Comparison of ENCODE assay signal across 18 cellular contexts in genomic region chr2:178395295-178395694, GRCh38. TPM values are rescaled to one million over a fixed set of nuclear protein-coding genes. Genes with fewer than 3 reads are reported as not detected.
DNase-seq lines count a peak whose midpoint lies in the region; ATAC-seq and TF ChIP-seq lines count a peak whose summit lies in the region.
"Had no signal": no experiment of that assay in that cellular context is flagged by ENCODE, and none has a peak within 500 bp of the region (broad histone marks: within the 10 kb centered on the region; RNA-seq: fewer than 3 reads in every experiment).

No MANE protein-coding gene starts in this region.

- CTCF ChIA-PET in HEK293 (lab: Yijun Ruan, JAX) = interaction anchor here (0.5 to 6.5 kb wide), 16 partner anchors 9 to 1295 kb away, joined by 3 to 61 read pairs (median 4); partner anchors contain the start of gene RBM45

- H3K4me1 Mint-ChIP-seq in immature natural killer cell = no peaks in the 10 kb centered on the region
- H3K4me1 Mint-ChIP-seq: B cell; CD4-positive, CD25-positive, alpha-beta regulatory T cell had no signal

- H3K4me1 ChIP-seq in HEK293 (ENCODE audit: control insufficient read depth, insufficient read depth, low read length) = no peaks in the 10 kb centered on the region
- H3K4me1 ChIP-seq: HAP-1 had no signal

- no peak overlapping the region for H3K4me3 Mint-ChIP-seq in immature natural killer cell
- H3K4me3 Mint-ChIP-seq: B cell; CD4-positive, CD25-positive, alpha-beta regulatory T cell; CD8-positive, alpha-beta T cell had no signal

- H3K27me3 Mint-ChIP-seq in immature natural killer cell (ENCODE audit: low read depth in 3 of 3) = peaks cover 0 to 2% (median 0%) of the 10 kb centered on the region in 3 donors
- H3K27me3 Mint-ChIP-seq: B cell had no signal

- H3K27ac ChIP-seq in HEK293 (ENCODE audit: extremely low read depth, low read depth, low read length) = no peak overlapping the region
- peak overlapping the region; percentile 79 for H3K27ac ChIP-seq in WERI-Rb-1
- H3K27ac ChIP-seq: 22Rv1, BLaER1, C4-2B had no signal

- H3K27ac Mint-ChIP-seq in immature natural killer cell = no peak overlapping the region
- H3K27ac Mint-ChIP-seq: B cell; CD4-positive, CD25-positive, alpha-beta regulatory T cell; CD8-positive, alpha-beta T cell had no signal

- no peaks in the 10 kb centered on the region for H3K36me3 Mint-ChIP-seq in immature natural killer cell
- H3K36me3 Mint-ChIP-seq: CD4-positive, CD25-positive, alpha-beta regulatory T cell; CD8-positive, alpha-beta T cell had no signal

- H3K9me3 ChIP-seq in HEK293 (ENCODE audit: control insufficient read depth, insufficient read depth, low read depth, low read length) (no peaks in the 10 kb centered on the region), WERI-Rb-1 (ENCODE audit: severe bottlenecking) (no peaks in the 10 kb centered on the region)
- H3K9me3 ChIP-seq: BLaER1, Caco-2, HAP-1 had no signal

- no peaks in the 10 kb centered on the region for H3K9me3 Mint-ChIP-seq in immature natural killer cell
- H3K9me3 Mint-ChIP-seq: CD4-positive, CD25-positive, alpha-beta regulatory T cell; CD8-positive, alpha-beta T cell had no signal

- DNase-seq in NCI-H82 (lab: John Stamatoyannopoulos, UW) (peak; percentile 20), NCI-H82 treated with DMSO at 0.1 percent for 48 hours (lab: John Stamatoyannopoulos, UW; ENCODE audit: unreplicated experiment) (no peak), WERI-Rb-1 (no peak), immature natural killer cell (no peak)
- DNase-seq: Caco-2; CD4-positive, CD25-positive, alpha-beta regulatory T cell; CD8-positive, alpha-beta T cell; DMS153; DND-41; GDM1; GOT3 had no signal

- no peaks in the 10 kb centered on the region for H3K27me3 ChIP-seq in WERI-Rb-1 (ENCODE audit: insufficient read depth, low read depth, severe bottlenecking)
- H3K27me3 ChIP-seq: BLaER1 had no signal

- no peak for ATAC-seq in GM21360 (IDR thresholded peaks at IDR 0.05; ENCODE audit: unreplicated experiment)
- ATAC-seq: CD8-positive, alpha-beta T cell had no signal

- peaks cover 0 to 5% of the 10 kb centered on the region in 2 experiments; a peak in 1 of 3 replicates for H3K36me3 ChIP-seq in HEK293 (ENCODE audit: control insufficient read depth in 2 of 2, insufficient read depth in 1 of 2, low read length in 2 of 2)
- peaks cover 8% of the 10 kb centered on the region for H3K36me3 ChIP-seq in WERI-Rb-1
- H3K36me3 ChIP-seq: BLaER1, HAP-1 had no signal

- no peak overlapping the region for H3K4me3 ChIP-seq in HEK293 (ENCODE audit: low read depth, low read length)
- no peak overlapping the region for H3K4me3 ChIP-seq in WERI-Rb-1 (ENCODE audit: low read depth, low read length)
- H3K4me3 ChIP-seq: BLaER1, HAP-1 had no signal

- TF ChIP-seq CTCF in HEK293 (tag by site-specific recombination; IDR thresholded peaks at IDR 0.05) = no peak
- TF ChIP-seq CTCF in WERI-Rb-1 (IDR thresholded peaks at IDR 0.05; ENCODE audit: low read depth, low read length) = 0 out of 2 replicates have a peak, but pooled peaks have one; percentile 9

- POLR2A ChIA-PET in HEK293 (lab: Yijun Ruan, JAX) = interaction anchor here (1.2 to 1.5 kb wide), 3 partner anchors 10 to 56 kb away, joined by 3 to 8 read pairs (median 3); partner anchors contain the start of genes PJVK and PRKRA

TF ChIP-seq in HEK293, 187 proteins besides CTCF, POLR2A, EP300 and RAD21:
- TF ChIP-seq PRDM10 (tag by site-specific recombination; IDR thresholded peaks at IDR 0.05) (0 out of 2 replicates have a peak, but pooled peaks have one; percentile 9), IKZF3 (tag by site-specific recombination; IDR thresholded peaks at IDR 0.05) (no peak)

RNA-seq across cellular contexts. Expression of gene PRKRA, which starts 55.7 kb away (rescaled TPM):
- 10 to 100 TPM; 37.7 to 57.7 (median 39.6) TPM for polyA plus RNA-seq in immature natural killer cell

RNA-seq across cellular contexts. Expression of gene PJVK, which starts 55.9 kb away (rescaled TPM):
- under 1 TPM in 1 of 3 donors, not detected in 2; 0.19 TPM for polyA plus RNA-seq in immature natural killer cell
